Comparison of ENCODE assay signal across 11 cellular contexts in genomic region chr2:147628971-147629421, GRCh38.
DNase-seq lines count a peak whose midpoint lies in the region; ATAC-seq and TF ChIP-seq lines count a peak whose summit lies in the region.
"Had no signal": no experiment of that assay in that cellular context is flagged by ENCODE, and none has a peak within 500 bp of the region (broad histone marks: within the 10 kb centered on the region; RNA-seq: fewer than 3 reads in every experiment).

No MANE protein-coding gene starts in this region.

- H3K4me3 ChIP-seq in AG10803 (ENCODE audit: low read length): no peak overlapping the region
- H3K4me3 ChIP-seq: K562, neural progenitor cell had no signal

- DNase-seq in AG10803 (ENCODE audit: low read depth) (peak; percentile 50), NOMO-1 treated with dmso at 0.1 percent for 144 hours (lab: John Stamatoyannopoulos, UW; ENCODE audit: unreplicated experiment) (peak; percentile 31), DMS153 (lab: John Stamatoyannopoulos, UW) (no peak), posterior cingulate gyrus (no peak), DMS79 (lab: John Stamatoyannopoulos, UW) (no peak), HEK293T (ENCODE audit: extremely low spot score) (no peak)
- DNase-seq: C1 segment of cervical spinal cord had no signal

- POLR2A ChIA-PET in HEK293T (lab: Yijun Ruan, JAX): no interaction called here

- no peak for TF ChIP-seq CTCF in AG10803 (conservative IDR thresholded peaks at IDR 0.05; ENCODE audit: low read length)

- intact Hi-C loops in posterior cingulate gyrus (cut with DNase I): no loop called here

- ATAC-seq in GM18861 (IDR thresholded peaks at IDR 0.05; ENCODE audit: unreplicated experiment) (peak; percentile 49), HG02798 (IDR thresholded peaks at IDR 0.05; ENCODE audit: poor library complexity, unreplicated experiment) (peak; percentile 58)
- ATAC-seq: K562 had no signal

- CTCF ChIA-PET in HEK293T (lab: Yijun Ruan, JAX): no interaction called here

TF ChIP-seq in HEK293T, 16 proteins besides CTCF, POLR2A, EP300 and RAD21:
- TF ChIP-seq L3MBTL2 (conservative IDR thresholded peaks at IDR 0.05) (no peak), FOXM1 (IDR thresholded peaks at IDR 0.05; ENCODE audit: borderline replicate concordance) (no peak), ARNT (IDR thresholded peaks at IDR 0.05) (no peak), HDGF (IDR thresholded peaks at IDR 0.05; ENCODE audit: borderline replicate concordance) (no peak), BHLHE40 (IDR thresholded peaks at IDR 0.05; ENCODE audit: borderline replicate concordance) (no peak), CTBP1 (IDR thresholded peaks at IDR 0.05; ENCODE audit: borderline replicate concordance) (no peak), FOXA1 (IDR thresholded peaks at IDR 0.05) (no peak), NFRKB (IDR thresholded peaks at IDR 0.05) (no peak), PKNOX1 (IDR thresholded peaks at IDR 0.05) (no peak), SUZ12 (IDR thresholded peaks at IDR 0.05) (no peak), TARDBP (IDR thresholded peaks at IDR 0.05) (no peak), FOXK2 (IDR thresholded peaks at IDR 0.05) (no peak), LEF1 (IDR thresholded peaks at IDR 0.05; ENCODE audit: borderline replicate concordance) (no peak), ZNF384 (IDR thresholded peaks at IDR 0.05) (no peak), SP1 (IDR thresholded peaks at IDR 0.05) (no peak), ELF4 (IDR thresholded peaks at IDR 0.05) (no peak)
TF ChIP-seq in HEK293T: peak in this region for 0.

Comparison
In these comparisons a context has a peak if more than half of its experiments do, and no peak if none do; other contexts are left out.
1. DNase-seq: peak in AG10803 (single experiment) and NOMO-1 treated with dmso at 0.1 percent for 144 hours (single experiment); none in DMS153 (single experiment), posterior cingulate gyrus (0 of 10), DMS79 (single experiment) and HEK293T (single experiment).